18 cellular contexts compared by ENCODE assay signal in genomic region chr22:46224044-46224746, GRCh38. TPM values are rescaled to one million over a fixed set of nuclear protein-coding genes. Genes with fewer than 3 reads are reported as not detected.
A peak's percentile ranks its signal among the peaks of the same experiment; 100 is the strongest.
DNase-seq lines count a peak whose midpoint lies in the region; FAIRE-seq and TF ChIP-seq lines count a peak whose summit lies in the region.
"Had no signal": no experiment of that assay in that cellular context is flagged by ENCODE, and none has a peak within 500 bp of the region (broad histone marks: within the 10 kb centered on the region; RNA-seq: fewer than 3 reads in every experiment).

No MANE protein-coding gene starts in this region.

- no peak overlapping the region for H3K4me3 ChIP-seq in H7 (ENCODE audit: insufficient read depth, low read depth, low read length)
- H3K4me3 ChIP-seq in H1 (ENCODE audit: extremely low read depth in 1 of 4, insufficient read depth in 2 of 4, low read depth in 3 of 4, low read length in 4 of 4), result no peak overlapping the region
- H3K4me3 ChIP-seq in neuronal stem cell (ENCODE audit: low read length in 2 of 2), result no peak overlapping the region
- H3K4me3 ChIP-seq in SK-N-SH (ENCODE audit: low read depth in 2 of 2, low read length in 1 of 2), result no peak overlapping the region
- H3K4me3 ChIP-seq: SJSA1 had no signal

- H2BK15ac ChIP-seq in H1 (ENCODE audit: low read length), result no peak overlapping the region
- H2BK15ac ChIP-seq in neuronal stem cell (ENCODE audit: low read length), result no peak overlapping the region

- H2AK5ac ChIP-seq in H1 (ENCODE audit: low read depth, low read length) (no peak overlapping the region), neuronal stem cell (ENCODE audit: low read depth, low read length) (no peak overlapping the region)

- no peaks in the 10 kb centered on the region; a peak in 2 of 7 replicates for H3K4me1 ChIP-seq in H1 (replicated peaks in 1 of 4; ENCODE audit: control insufficient read depth in 3 of 4, insufficient read depth in 4 of 4, low read length in 3 of 4)
- peaks cover 1 to 4% of the 10 kb centered on the region in 2 donors for H3K4me1 ChIP-seq in neuronal stem cell (ENCODE audit: control insufficient read depth in 2 of 2, insufficient read depth in 1 of 2, low read depth in 1 of 2, low read length in 2 of 2)
- peaks cover 0 to 2% of the 10 kb centered on the region in 2 experiments; a peak in 1 of 4 replicates for H3K4me1 ChIP-seq in SK-N-SH (ENCODE audit: control insufficient read depth in 1 of 2, insufficient read depth in 2 of 2, low read depth in 1 of 2, low read length in 1 of 2)
- H3K4me1 ChIP-seq: SJSA1 had no signal

- no peaks in the 10 kb centered on the region for H3K9me2 ChIP-seq in SK-N-SH

- TF ChIP-seq CTCF in H1 (IDR thresholded peaks at IDR 0.05; ENCODE audit: control extremely low read depth in 1 of 3, insufficient read depth in 1 of 3, low read depth in 1 of 3, low read length in 3 of 3) (no peak), HFFc6 (IDR thresholded peaks at IDR 0.05) (no peak), SK-N-SH (IDR thresholded peaks at IDR 0.05) (no peak)

- no peaks in the 10 kb centered on the region for H3F3A ChIP-seq in SK-N-SH (replicated peaks; ENCODE audit: insufficient read depth)

- H2BK120ac ChIP-seq in H1 (replicated peaks; ENCODE audit: low read depth, low read length) (no peak overlapping the region), neuronal stem cell (ENCODE audit: low read depth, low read length) (no peak overlapping the region)

- H3K4me3 Mint-ChIP-seq in HFFc6, result no peak overlapping the region
- H3K4me3 Mint-ChIP-seq: CD14-positive monocyte had no signal

- H3K27ac ChIP-seq in H1 (ENCODE audit: low read depth, low read length), result no peak overlapping the region
- H3K27ac ChIP-seq in neuronal stem cell (replicated peaks; ENCODE audit: low read length), result no peak overlapping the region
- no peak overlapping the region for H3K27ac ChIP-seq in SK-N-SH (ENCODE audit: low read depth in 2 of 2, low read length in 1 of 2)
- H3K27ac ChIP-seq: SJSA1 had no signal

- peak; percentile 16 for DNase-seq in NK-92 treated with Interleukin-12 subunit alpha and Interleukin-12 subunit beta, amount 100 ng/mL, for 24 hours (lab: John Stamatoyannopoulos, UW)
- DNase-seq in NK-92 (lab: John Stamatoyannopoulos, UW; ENCODE audit: unreplicated experiment) (no peak), H7 (peak; percentile 47), H1 (ENCODE audit: low read depth in 1 of 2, low spot score in 2 of 2) (no peak), neuronal stem cell (ENCODE audit: low spot score) (no peak), HFFc6 (no peak), SK-N-SH (no peak), NCI-H524 (lab: John Stamatoyannopoulos, UW) (no peak)
- DNase-seq: 8988T, DMS79 treated with DMSO at 0.1 percent for 48 hours, HCEC 1CT, NCI-H1105 treated with DMSO at 0.1 percent for 48 hours, NCI-H1694 treated with DMSO at 0.1 percent for 48 hours, NCI-H774 had no signal

- H3K9ac ChIP-seq in H1 (replicated peaks in 1 of 4; ENCODE audit: extremely low read depth in 1 of 4, low read depth in 3 of 4, low read length in 3 of 4) (no peak overlapping the region), neuronal stem cell (ENCODE audit: low read depth, low read length, poor library complexity) (peak overlapping the region; percentile 30), SK-N-SH (no peak overlapping the region)

- H3K18ac ChIP-seq in H1 (ENCODE audit: extremely low read depth, low read length) (no peak overlapping the region), neuronal stem cell (ENCODE audit: low read length) (no peak overlapping the region)

- H3K4ac ChIP-seq in H1 (replicated peaks; ENCODE audit: insufficient read length, low read depth, low read length) (peak overlapping the region; percentile 53), neuronal stem cell (ENCODE audit: low read length) (no peak overlapping the region)

- H2BK5ac ChIP-seq in H1 (ENCODE audit: low read depth, low read length), result no peak overlapping the region
- no peak overlapping the region for H2BK5ac ChIP-seq in neuronal stem cell (ENCODE audit: low read length)

- H3K4me1 Mint-ChIP-seq in HFFc6 (ENCODE audit: low read depth), result peaks cover 6% of the 10 kb centered on the region; the same call in 1 of the 2 replicates
- H3K4me1 Mint-ChIP-seq: CD14-positive monocyte had no signal

- H3K14ac ChIP-seq in H1 (ENCODE audit: insufficient read length) (no peak overlapping the region), neuronal stem cell (ENCODE audit: low read length) (no peak overlapping the region)

- no peaks in the 10 kb centered on the region for H3K36me3 ChIP-seq in H7 (replicated peaks; ENCODE audit: control insufficient read depth, insufficient read depth, low read length)
- H3K36me3 ChIP-seq in H1 (ENCODE audit: control insufficient read depth in 2 of 4, insufficient read depth in 4 of 4, low read length in 3 of 4), result no peaks in the 10 kb centered on the region
- H3K36me3 ChIP-seq in neuronal stem cell (replicated peaks in 1 of 2; ENCODE audit: control insufficient read depth in 2 of 2, insufficient read depth in 2 of 2, low read length in 2 of 2), result peaks cover 0 to 6% of the 10 kb centered on the region in 2 donors
- peaks cover 11 to 14% of the 10 kb centered on the region in 2 experiments for H3K36me3 ChIP-seq in SK-N-SH (replicated peaks in 1 of 2; ENCODE audit: control insufficient read depth in 1 of 2, insufficient read depth in 2 of 2, low read length in 1 of 2)

- H4K8ac ChIP-seq in H1 (ENCODE audit: extremely low read depth, insufficient read depth, low read length) (peak overlapping the region; percentile 68; the same call in 1 of the 2 replicates), neuronal stem cell (ENCODE audit: low read depth, low read length) (no peak overlapping the region)

- no peak for FAIRE-seq in H1 (lab: Jason Lieb, UNC)
- FAIRE-seq: G401.6 had no signal

- H4K5ac ChIP-seq in H1 (ENCODE audit: insufficient read length, low read depth, low read length), result no peak overlapping the region

- TF ChIP-seq RAD21 in H1 (IDR thresholded peaks at IDR 0.05 in 1 of 2, conservative IDR thresholded peaks at IDR 0.05 in 1 of 2; ENCODE audit: low read depth in 2 of 2, low read length in 2 of 2) (no peak), SK-N-SH (IDR thresholded peaks at IDR 0.05; ENCODE audit: low read length) (no peak)

- no peak for TF ChIP-seq POLR2A in H1 (IDR thresholded peaks at IDR 0.05; ENCODE audit: control extremely low read depth in 1 of 2, low read depth in 2 of 2, low read length in 2 of 2)

- H2BK20ac ChIP-seq in H1 (ENCODE audit: low read length), result no peak overlapping the region

- no peaks in the 10 kb centered on the region for H3K27me3 ChIP-seq in H7 (ENCODE audit: control insufficient read depth, insufficient read depth, low read length)
- no peaks in the 10 kb centered on the region for H3K27me3 ChIP-seq in H1 (replicated peaks in 1 of 4; ENCODE audit: control insufficient read depth in 3 of 4, extremely low read depth in 1 of 4, insufficient read depth in 3 of 4, low read length in 3 of 4)
- peaks cover 0 to 6% (median 0%) of the 10 kb centered on the region in 3 experiments for H3K27me3 ChIP-seq in neuronal stem cell (ENCODE audit: control insufficient read depth in 3 of 3, insufficient read depth in 3 of 3, low read depth in 1 of 3, low read length in 3 of 3)
- no peaks in the 10 kb centered on the region for H3K27me3 ChIP-seq in SK-N-SH (ENCODE audit: insufficient read depth)
- H3K27me3 ChIP-seq: SJSA1 had no signal

- H4K91ac ChIP-seq in H1 (replicated peaks; ENCODE audit: insufficient read length, low read length) (no peak overlapping the region), neuronal stem cell (ENCODE audit: low read depth, low read length, poor library complexity) (no peak overlapping the region)

- H2AFZ ChIP-seq in H1 (ENCODE audit: low read length) (no peak overlapping the region), neuronal stem cell (ENCODE audit: low read length) (peak overlapping the region; percentile 80), SK-N-SH (ENCODE audit: low read depth) (no peak overlapping the region)

- no peaks in the 10 kb centered on the region for H3K23me2 ChIP-seq in H1 (ENCODE audit: low read depth, low read length)

- POLR2A ChIA-PET in H1 (lab: Charles Lee; ENCODE audit: partially characterized antibody), result no interaction called here
- POLR2A ChIA-PET in SK-N-SH (lab: Yijun Ruan, JAX), result no interaction called here

- H3K9me3 ChIP-seq in H1 (ENCODE audit: insufficient read depth in 2 of 2, low read depth in 1 of 2, low read length in 1 of 2), result no peaks in the 10 kb centered on the region
- H3K9me3 ChIP-seq in neuronal stem cell (replicated peaks in 1 of 2; ENCODE audit: control insufficient read depth in 2 of 2, insufficient read depth in 1 of 2, low read depth in 1 of 2, low read length in 2 of 2), result peaks cover 0 to 6% of the 10 kb centered on the region in 2 donors
- no peaks in the 10 kb centered on the region for H3K9me3 ChIP-seq in SK-N-SH
- H3K9me3 ChIP-seq: SJSA1 had no signal

- no peaks in the 10 kb centered on the region for H3K79me2 ChIP-seq in H1 (ENCODE audit: control insufficient read depth in 1 of 2, insufficient read depth in 2 of 2, low read length in 2 of 2)
- H3K79me2 ChIP-seq in SK-N-SH (ENCODE audit: insufficient read depth), result no peaks in the 10 kb centered on the region

- CTCF ChIA-PET in H1 (lab: Charles Lee; ENCODE audit: partially characterized antibody) (no interaction called here), SK-N-SH (lab: Yijun Ruan, JAX) (no interaction called here)

- H3K4me2 ChIP-seq in H1 (ENCODE audit: insufficient read depth in 1 of 2, low read depth in 2 of 2, low read length in 2 of 2) (no peak overlapping the region), neuronal stem cell (ENCODE audit: insufficient read depth, low read length, poor library complexity, severe bottlenecking) (no peak overlapping the region), SK-N-SH (no peak overlapping the region)

- H4K20me1 ChIP-seq in H1 (replicated peaks in 1 of 2; ENCODE audit: control insufficient read depth in 1 of 2, insufficient read depth in 2 of 2, low read length in 2 of 2) (peaks cover 0 to 7% of the 10 kb centered on the region in 2 experiments), SK-N-SH (ENCODE audit: insufficient read depth) (no peaks in the 10 kb centered on the region)

- H3K36me3 Mint-ChIP-seq in HFFc6 (ENCODE audit: low read depth), result peaks cover 29% of the 10 kb centered on the region

- H3K56ac ChIP-seq in H1 (replicated peaks; ENCODE audit: insufficient read length, low read depth, low read length), result no peak overlapping the region

- 92% methylated on average over 21 of the region's 21 CpGs; no CpG with 5 or more reads in 1 of the 2 experiments for WGBS in H1 (ENCODE audit: extremely low coverage in 1 of 2, insufficient coverage in 1 of 2, insufficient read length in 1 of 2, insufficient replicate concordance in 2 of 2, low coverage in 1 of 2, low lambda C conversion rate in 2 of 2, missing lambda C conversion rate in 1 of 2), 2 experiments
- WGBS in neuronal stem cell (ENCODE audit: extremely low coverage in 2 of 2, insufficient read length in 2 of 2, insufficient replicate concordance in 1 of 2), 2 donors, result no CpG with 5 or more reads among the region's 21 CpGs
- WGBS in SK-N-SH (ENCODE audit: low lambda C conversion rate), result 96% methylated on average over 20 of the region's 21 CpGs

- no peak overlapping the region; the same call in 1 of the 2 replicates for H2BK12ac ChIP-seq in H1 (ENCODE audit: low read depth, low read length)
- H2BK12ac ChIP-seq in neuronal stem cell (ENCODE audit: low read length), result no peak overlapping the region

- no peak for TF ChIP-seq EP300 in H1 (IDR thresholded peaks at IDR 0.05; ENCODE audit: borderline replicate concordance in 1 of 2, low read depth in 2 of 2, low read length in 2 of 2)
- no peak for TF ChIP-seq EP300 in SK-N-SH (IDR thresholded peaks at IDR 0.05; ENCODE audit: borderline replicate concordance in 1 of 2, low read depth in 1 of 2, low read length in 1 of 2)

- H3K27me3 Mint-ChIP-seq in HFFc6 (ENCODE audit: insufficient read depth), result no peaks in the 10 kb centered on the region; the same call in 1 of the 2 replicates

- no peak overlapping the region for H3K27ac Mint-ChIP-seq in HFFc6
- H3K27ac Mint-ChIP-seq: CD14-positive monocyte had no signal

- H3K9me3 Mint-ChIP-seq in HFFc6, result no peaks in the 10 kb centered on the region
- H3K9me3 Mint-ChIP-seq: CD14-positive monocyte had no signal

- no peaks in the 10 kb centered on the region; the same call in 1 of the 2 replicates for H3K79me1 ChIP-seq in H1 (ENCODE audit: low read depth, low read length)
- no peaks in the 10 kb centered on the region for H3K79me1 ChIP-seq in neuronal stem cell (ENCODE audit: low read depth, low read length)

- no peak overlapping the region for H3K23ac ChIP-seq in H1 (ENCODE audit: insufficient read length)
- no peak overlapping the region for H3K23ac ChIP-seq in neuronal stem cell (ENCODE audit: low read depth, low read length, poor library complexity)

RNA-seq across cellular contexts. Expression of gene CDPF1, which starts 25.9 kb away (rescaled TPM):
- total RNA-seq in H7 (2014; rRNA removed; shearing (Covaris generic)), result 24.5 and 29.3 TPM in 2 replicates
- total RNA-seq in H1 (2021; fragmentation: NEBNext Ultra II Directional; extraction: Animal tissue kit (Norgen Biotek cat#: 25700)), result 8.8 and 9.7 TPM in 2 replicates
- polyA plus RNA-seq in H1 (2011; rRNA removed) (13.7 and 15.4 TPM in 2 replicates), SK-N-SH (2012; rRNA removed) (25.3 and 29.0 TPM in 2 replicates)
- 20.3 TPM for polyA plus RNA-seq in H1 (2011; cell fraction: cytosol; rRNA removed)
- polyA plus RNA-seq in H1 (2011; cell fraction: nucleus; rRNA removed), result 25.0 TPM
- polyA plus RNA-seq in H1 (2012, experiment 1 of 2), result 7.7 to 12.5 TPM (median 11.1 TPM) in 4 replicates
- polyA plus RNA-seq in H1 (2012, experiment 2 of 2), result 20.0 TPM
- 11.6 TPM for polyA plus RNA-seq in H1 (2013, experiment 1 of 2)
- 10.4 TPM for polyA plus RNA-seq in H1 (2013, experiment 2 of 2)
- polyA minus RNA-seq in H1 (2011; rRNA and poly(A)+ RNA removed), result 5.5 and 5.6 TPM in 2 replicates
- 5.7 TPM for polyA minus RNA-seq in H1 (2011; cell fraction: cytosol; rRNA and poly(A)+ RNA removed)
- polyA minus RNA-seq in H1 (2011; cell fraction: nucleus; rRNA and poly(A)+ RNA removed), result 8.3 TPM
- 14.0 TPM for polyA plus RNA-seq in neuronal stem cell (2013, experiment 1 of 2)
- 13.2 TPM for polyA plus RNA-seq in neuronal stem cell (2013, experiment 2 of 2)
- 1 to 10 TPM; 6.4 to 9.3 (median 7.6) TPM for total RNA-seq in HFFc6 (2021; fragmentation: NEBNext Ultra II Directional; extraction: Animal tissue kit (Norgen Biotek cat#: 25700))
- polyA plus RNA-seq in SK-N-SH (2012; cell fraction: cytosol; rRNA removed), result 14.3 and 15.7 TPM in 2 replicates
- 62.8 and 66.9 TPM in 2 replicates for polyA plus RNA-seq in SK-N-SH (2012; cell fraction: nucleus; rRNA removed)

RNA-seq across cellular contexts. Expression of gene PKDREJ, which starts 38.9 kb away (rescaled TPM):
- 0.07 TPM in 1 of 2 replicates, not detected in the other for total RNA-seq in H7 (2014; rRNA removed; shearing (Covaris generic))
- total RNA-seq in H1 (2021; fragmentation: NEBNext Ultra II Directional; extraction: Animal tissue kit (Norgen Biotek cat#: 25700)), result 0.04 and 0.11 TPM in 2 replicates
- 0.02 TPM in 2 replicates for polyA plus RNA-seq in H1 (2011; rRNA removed)
- polyA plus RNA-seq in H1 (2011; cell fraction: cytosol; rRNA removed), result 0.03 TPM
- 0.04 TPM for polyA plus RNA-seq in H1 (2011; cell fraction: nucleus; rRNA removed)
- polyA plus RNA-seq in H1 (2012, experiment 1 of 2), result 0.09 to 0.21 TPM (median 0.12 TPM) in 4 replicates
- 0.03 TPM for polyA plus RNA-seq in H1 (2012, experiment 2 of 2)
- 0.02 TPM for polyA plus RNA-seq in H1 (2013, experiment 1 of 2)
- polyA plus RNA-seq in H1 (2013, experiment 2 of 2), result 0.04 TPM
- 0.09 TPM in 1 of 2 replicates, not detected in the other for polyA minus RNA-seq in H1 (2011; rRNA and poly(A)+ RNA removed)
- not detected for polyA minus RNA-seq in H1 (2011; cell fraction: cytosol; rRNA and poly(A)+ RNA removed)
- 0.20 TPM for polyA minus RNA-seq in H1 (2011; cell fraction: nucleus; rRNA and poly(A)+ RNA removed)
- polyA plus RNA-seq in neuronal stem cell (2013, experiment 1 of 2), result not detected
- polyA plus RNA-seq in neuronal stem cell (2013, experiment 2 of 2), result not detected
- total RNA-seq in HFFc6 (2021; fragmentation: NEBNext Ultra II Directional; extraction: Animal tissue kit (Norgen Biotek cat#: 25700)), result not detected
- 0.02 TPM in 1 of 2 replicates, not detected in the other for polyA plus RNA-seq in SK-N-SH (2012; rRNA removed)
- under 0.01 and 0.01 TPM in 2 replicates for polyA plus RNA-seq in SK-N-SH (2012; cell fraction: cytosol; rRNA removed)
- polyA plus RNA-seq in SK-N-SH (2012; cell fraction: nucleus; rRNA removed), result 0.01 TPM in 1 of 2 replicates, not detected in the other
- total RNA-seq: NCI-H460, SJSA1 had no signal
- polyA plus RNA-seq: CD14-positive monocyte had no signal

RNA-seq across cellular contexts. Expression of gene TTC38, which starts 43.6 kb away (rescaled TPM):
- 21.8 and 24.0 TPM in 2 replicates for total RNA-seq in H7 (2014; rRNA removed; shearing (Covaris generic))
- 25.3 and 30.0 TPM in 2 replicates for total RNA-seq in H1 (2021; fragmentation: NEBNext Ultra II Directional; extraction: Animal tissue kit (Norgen Biotek cat#: 25700))
- polyA plus RNA-seq in H1 (2011; rRNA removed), result 34.8 and 40.8 TPM in 2 replicates
- 39.2 TPM for polyA plus RNA-seq in H1 (2011; cell fraction: cytosol; rRNA removed)
- 48.5 TPM for polyA plus RNA-seq in H1 (2011; cell fraction: nucleus; rRNA removed)
- 13.7 to 29.1 TPM (median 24.8 TPM) in 4 replicates for polyA plus RNA-seq in H1 (2012, experiment 1 of 2)
- 28.1 TPM for polyA plus RNA-seq in H1 (2012, experiment 2 of 2)
- 15.0 TPM for polyA plus RNA-seq in H1 (2013, experiment 1 of 2)
- polyA plus RNA-seq in H1 (2013, experiment 2 of 2), result 14.6 TPM
- 23.5 and 37.9 TPM in 2 replicates for polyA minus RNA-seq in H1 (2011; rRNA and poly(A)+ RNA removed)
- 18.3 TPM for polyA minus RNA-seq in H1 (2011; cell fraction: cytosol; rRNA and poly(A)+ RNA removed)
- polyA minus RNA-seq in H1 (2011; cell fraction: nucleus; rRNA and poly(A)+ RNA removed), result 17.4 TPM
- polyA plus RNA-seq in neuronal stem cell (2013, experiment 1 of 2), result 13.9 TPM
- 11.4 TPM for polyA plus RNA-seq in neuronal stem cell (2013, experiment 2 of 2)
- 10 to 100 TPM; 31.2 to 38.6 (median 36.6) TPM for total RNA-seq in HFFc6 (2021; fragmentation: NEBNext Ultra II Directional; extraction: Animal tissue kit (Norgen Biotek cat#: 25700))
- polyA plus RNA-seq in SK-N-SH (2012; rRNA removed), result 24.0 and 25.6 TPM in 2 replicates
- polyA plus RNA-seq in SK-N-SH (2012; cell fraction: cytosol; rRNA removed), result 11.2 and 17.9 TPM in 2 replicates
- 46.5 and 49.2 TPM in 2 replicates for polyA plus RNA-seq in SK-N-SH (2012; cell fraction: nucleus; rRNA removed)

Comparison
In these comparisons a context has a peak if more than half of its experiments do, and no peak if none do; other contexts are left out.
1. DNase-seq: peak in NK-92 treated with Interleukin-12 subunit alpha and Interleukin-12 subunit beta, amount 100 ng/mL, for 24 hours (single experiment) and H7 (single experiment); none in NK-92 (single experiment), H1 (0 of 2), neuronal stem cell (single experiment), HFFc6 (single experiment), SK-N-SH (single experiment) and NCI-H524 (0 of 2).